Comparison of ENCODE assay signal across 24 cellular contexts in the genomic region with DNA sequence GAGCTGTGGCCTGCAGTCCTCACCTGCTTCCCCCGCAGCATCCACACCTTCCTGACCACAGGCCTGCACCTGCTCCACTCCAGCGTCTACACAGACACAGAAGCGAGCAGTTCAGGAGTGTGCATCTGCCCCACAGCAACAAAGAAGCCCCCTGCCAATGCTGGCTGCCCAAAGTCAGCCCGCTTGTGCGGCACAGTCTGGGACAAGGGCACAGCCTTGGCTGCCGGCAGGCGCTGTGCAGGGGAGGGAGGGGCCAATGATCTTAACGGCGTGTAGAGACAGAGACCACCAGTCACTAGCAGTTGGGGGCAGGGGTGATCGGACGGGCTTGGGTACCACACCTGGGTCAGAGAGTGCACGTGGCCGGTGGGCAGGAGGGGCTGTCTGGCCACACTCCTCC.
"Had no signal": no experiment of that assay in that cellular context is flagged by ENCODE, and none has a peak within 500 bp of the region (broad histone marks: within the 10 kb centered on the region; RNA-seq: fewer than 3 reads in every experiment).

No MANE protein-coding gene starts in this region.

- H3K27ac Mint-ChIP-seq: activated B cell treated with CpG ODN at 0.5 μM for 24 hours; activated naive CD8-positive, alpha-beta T cell; immature natural killer cell; natural killer cell; progenitor cell of endocrine pancreas; stimulated activated memory B cell treated with anti-CD40 and anti-IgM and Interleukin-4, amounts not matched to agents 10 μg/mL and 1 μg/mL and 100 μg/mL, for 72 hours; T-helper 2 cell treated with Interferon-gamma antibody and Interleukin-4, amounts not matched to agents 5 μg/mL and 100 μg/mL, for 36 hours had no signal

- H3K4me3 ChIP-seq: gastroesophageal sphincter, lung, skin epidermis, thyroid gland, upper lobe of left lung, vagina had no signal

- H3K27me3 Mint-ChIP-seq: activated B cell treated with CpG ODN at 0.5 μM for 24 hours; activated naive CD8-positive, alpha-beta T cell; progenitor cell of endocrine pancreas; stimulated activated memory B cell treated with anti-CD40 and anti-IgM and Interleukin-4, amounts not matched to agents 10 μg/mL and 1 μg/mL and 100 μg/mL, for 72 hours; stimulated activated naive CD8-positive, alpha-beta T cell treated with anti-CD3 and anti-CD28 coated beads, Interleukin-15, amount 100 ng/mL, for 72 hours had no signal

- H3K4me3 Mint-ChIP-seq: activated B cell treated with CpG ODN at 0.5 μM for 24 hours; activated naive CD8-positive, alpha-beta T cell; immature natural killer cell; natural killer cell; stimulated activated memory B cell treated with anti-CD40 and anti-IgM and Interleukin-4, amounts not matched to agents 10 μg/mL and 1 μg/mL and 100 μg/mL, for 72 hours; stimulated activated naive CD8-positive, alpha-beta T cell treated with anti-CD3 and anti-CD28 coated beads, Interleukin-15, amount 100 ng/mL, for 72 hours; T-helper 2 cell treated with Interferon-gamma antibody and Interleukin-4, amounts not matched to agents 5 μg/mL and 100 μg/mL, for 36 hours had no signal

- ATAC-seq: gastroesophageal sphincter; natural killer cell; sciatic nerve; stimulated activated memory B cell treated with anti-CD40 and anti-IgM and Interleukin-4, amounts not matched to agents 10 μg/mL and 1 μg/mL and 100 μg/mL, for 72 hours; stimulated activated naive CD8-positive, alpha-beta T cell treated with anti-CD3 and anti-CD28 coated beads, Interleukin-15, amount 100 ng/mL, for 72 hours had no signal

- H3K27me3 ChIP-seq: brain microvascular endothelial cell, gastroesophageal sphincter, thyroid gland, upper lobe of left lung, vagina had no signal

- H3K9me3 Mint-ChIP-seq: activated B cell treated with CpG ODN at 0.5 μM for 24 hours had no signal

- DNase-seq: activated B cell treated with CpG ODN at 0.5 μM for 24 hours; activated CD4-positive, alpha-beta T cell treated with anti-CD3 and anti-CD28 coated beads for 4 hours; activated CD4-positive, alpha-beta T cell treated with anti-CD3 and anti-CD28 coated beads, Interleukin-2, amount 50 U/mL, for 4 hours; activated CD8-positive, alpha-beta memory T cell treated with anti-CD3 and anti-CD28 coated beads for 24 hours; activated effector memory CD4-positive, alpha-beta T cell treated with Interleukin-2 at 50 U/mL for 16 hours; activated naive CD4-positive, alpha-beta T cell treated with Interleukin-2 at 50 U/mL for 16 hours; brain microvascular endothelial cell; immature natural killer cell; mesendoderm; natural killer cell; stimulated activated CD4-positive, alpha-beta T cell treated with anti-CD3 and anti-CD28 coated beads, Interleukin-4, amount 100 ng/mL, for 24 hours; stimulated activated naive CD8-positive, alpha-beta T cell treated with anti-CD3 and anti-CD28 coated beads, Interleukin-15, amount 100 ng/mL, for 72 hours; T-helper 1 cell had no signal
